Comparison of ENCODE assay signal across 8 cellular contexts in genomic region chr6:166382933-166383816, GRCh38. TPM values are rescaled to one million over a fixed set of nuclear protein-coding genes. Genes with fewer than 3 reads are reported as not detected.
DNase-seq lines count a peak whose midpoint lies in the region; ATAC-seq, FAIRE-seq and TF ChIP-seq lines count a peak whose summit lies in the region.

MPC1 (minus strand) TSS chr6:166382940; CDS start chr6:166382876, 64 bp downstream.

- H2BK5ac ChIP-seq in H1 (ENCODE audit: low read depth, low read length) (peak within 1 kb of the TSS; percentile 66; the same call in 1 of the 2 replicates), mesenchymal stem cell (ENCODE audit: low read depth, low read length, poor library complexity, severe bottlenecking) (no peak within 1 kb of the TSS)

- H2BK15ac ChIP-seq in H1 (ENCODE audit: low read length) = no peak within 1 kb of the TSS
- H2BK15ac ChIP-seq in mesenchymal stem cell (ENCODE audit: low read depth, poor library complexity, severe bottlenecking) = peak within 1 kb of the TSS; percentile 63

- H4K91ac ChIP-seq in H1 (replicated peaks; ENCODE audit: insufficient read length, low read length) = no peak within 1 kb of the TSS
- peak within 1 kb of the TSS; percentile 70 for H4K91ac ChIP-seq in mesenchymal stem cell (ENCODE audit: low read length)

- in situ Hi-C loops in Caki2 (cut with HindIII; ENCODE audit: low pct_unique_long_range_greater_than_20kb, low sequenced_read_pairs) = no loop called here

- peak within 1 kb of the TSS; percentile 1 for H4K5ac ChIP-seq in H1 (ENCODE audit: insufficient read length, low read depth, low read length)

- H3K27ac ChIP-seq in HUES48 (ENCODE audit: low read depth, low read length) (peak within 1 kb of the TSS; percentile 86), H1 (ENCODE audit: low read depth, low read length) (peak within 1 kb of the TSS; percentile 55), mesenchymal stem cell (ENCODE audit: low read length, poor library complexity, severe bottlenecking) (peak within 1 kb of the TSS; percentile 30)

- no peak within 1 kb of the TSS for H3K14ac ChIP-seq in H1 (ENCODE audit: insufficient read length)
- peak within 1 kb of the TSS in 1 of 2 experiments; percentile 35 for H3K14ac ChIP-seq in mesenchymal stem cell (ENCODE audit: low read length in 2 of 2)

- no peak within 1 kb of the TSS for H2BK120ac ChIP-seq in H1 (replicated peaks; ENCODE audit: low read depth, low read length)
- H2BK120ac ChIP-seq in mesenchymal stem cell (ENCODE audit: low read depth, low read length) = no peak within 1 kb of the TSS

- H3K4me1 ChIP-seq in HUES48 (ENCODE audit: control insufficient read depth, insufficient read depth, low read length) (0 out of 2 replicates have a peak, but pooled peaks cover 4% of the 10 kb centered on the region), NT2/D1 (ENCODE audit: insufficient read depth, insufficient read length) (no peaks in the 10 kb centered on the region), H1 (replicated peaks in 1 of 4; ENCODE audit: control insufficient read depth in 3 of 4, insufficient read depth in 4 of 4, low read length in 3 of 4) (peaks cover 0 to 4% (median 1%) of the 10 kb centered on the region in 4 experiments; a peak in 3 of 7 replicates), mesenchymal stem cell (ENCODE audit: control insufficient read depth, insufficient read depth, low read depth, low read length) (peaks cover 7% of the 10 kb centered on the region)

- no peaks in the 10 kb centered on the region for H3K9me3 Mint-ChIP-seq in activated CD8-positive, alpha-beta memory T cell treated with anti-CD3 and anti-CD28 coated beads, Interleukin-2, amount 10 ng/mL, durations not matched to agents 7 days and 5 days (ENCODE audit: low read depth)

- 3% methylated on average over 67 of the region's 96 CpGs; no CpG with 5 or more reads in 1 of the 2 experiments for whole genome bisulfite sequencing in H1 (ENCODE audit: extremely low coverage in 1 of 2, insufficient coverage in 1 of 2, insufficient read length in 1 of 2, insufficient replicate concordance in 2 of 2, low coverage in 1 of 2, low lambda C conversion rate in 2 of 2, missing lambda C conversion rate in 1 of 2), 2 experiments
- under 1% methylated on average over 80 of the region's 96 CpGs for WGBS in mesenchymal stem cell

- CTCF ChIA-PET in activated CD8-positive, alpha-beta memory T cell treated with anti-CD3 and anti-CD28 coated beads, Interleukin-2, amount 10 ng/mL, durations not matched to agents 7 days and 5 days (lab: Charles Lee) = interaction anchor here (0.6 to 2.7 kb wide), 7 partner anchors 11 to 161 kb away, joined by 3 to 13 read pairs (median 3); partner anchors contain the start of gene SFT2D1
- CTCF ChIA-PET in H1 (lab: Charles Lee; ENCODE audit: partially characterized antibody) = interaction anchor here (1.0 kb wide), 1 partner anchor 19 kb away, joined by 3 read pairs; no protein-coding TSS in a partner anchor

- no peak for TF ChIP-seq RAD21 in H1 (IDR thresholded peaks at IDR 0.05 in 1 of 2, conservative IDR thresholded peaks at IDR 0.05 in 1 of 2; ENCODE audit: low read depth in 2 of 2, low read length in 2 of 2)

- no peaks in the 10 kb centered on the region for H3K36me3 ChIP-seq in HUES48 (ENCODE audit: control insufficient read depth, insufficient read depth, low read length)
- no peaks in the 10 kb centered on the region for H3K36me3 ChIP-seq in NT2/D1 (ENCODE audit: insufficient read depth, insufficient read length, low read length)
- no peaks in the 10 kb centered on the region for H3K36me3 ChIP-seq in H1 (ENCODE audit: control insufficient read depth in 2 of 4, insufficient read depth in 4 of 4, low read length in 3 of 4)
- no peaks in the 10 kb centered on the region for H3K36me3 ChIP-seq in mesenchymal stem cell (ENCODE audit: control insufficient read depth in 1 of 2, insufficient read depth in 2 of 2, low read depth in 1 of 2, low read length in 2 of 2)

- no peak within 1 kb of the TSS for H2BK20ac ChIP-seq in H1 (ENCODE audit: low read length)

- H3K4me2 ChIP-seq in H1 (ENCODE audit: insufficient read depth in 1 of 2, low read depth in 2 of 2, low read length in 2 of 2) (peak within 1 kb of the TSS; percentile 78 to 100), mesenchymal stem cell (ENCODE audit: low read length, poor library complexity, severe bottlenecking) (peak within 1 kb of the TSS; percentile 99)

- H3K23me2 ChIP-seq in H1 (ENCODE audit: low read depth, low read length) = peaks cover 7% of the 10 kb centered on the region

- H3K23ac ChIP-seq in H1 (ENCODE audit: insufficient read length) = no peak within 1 kb of the TSS
- peak within 1 kb of the TSS in 1 of 2 experiments; percentile 87 for H3K23ac ChIP-seq in mesenchymal stem cell (ENCODE audit: low read length in 2 of 2)

- H3K18ac ChIP-seq in H1 (ENCODE audit: extremely low read depth, low read length) (0 out of 2 replicates have a peak within 1 kb of the TSS, but pooled peaks have one; percentile 19), mesenchymal stem cell (ENCODE audit: low read depth in 1 of 2, low read length in 2 of 2) (peak within 1 kb of the TSS; percentile 46 to 52)

- no peaks in the 10 kb centered on the region for H3K9me3 ChIP-seq in HUES48 (ENCODE audit: control insufficient read depth, insufficient read depth, low read length)
- H3K9me3 ChIP-seq in NT2/D1 (ENCODE audit: insufficient read depth, low read length) = no peaks in the 10 kb centered on the region
- no peaks in the 10 kb centered on the region for H3K9me3 ChIP-seq in H1 (ENCODE audit: insufficient read depth in 2 of 2, low read depth in 1 of 2, low read length in 1 of 2)
- no peaks in the 10 kb centered on the region for H3K9me3 ChIP-seq in mesenchymal stem cell (ENCODE audit: control insufficient read depth, low read length)

- TF ChIP-seq POLR2A in H1 (IDR thresholded peaks at IDR 0.05; ENCODE audit: control extremely low read depth in 1 of 2, low read depth in 2 of 2, low read length in 2 of 2) = peak; percentile 46 to 64; a peak in 2 of 3 replicates

- H3K79me2 ChIP-seq in H1 (ENCODE audit: control insufficient read depth in 1 of 2, insufficient read depth in 2 of 2, low read length in 2 of 2) = 0 out of 4 replicates have a peak, but pooled peaks cover 0 to 4% of the 10 kb centered on the region in 2 experiments

- POLR2A ChIA-PET in H1 (lab: Charles Lee; ENCODE audit: partially characterized antibody) = interaction anchor here (1.0 to 1.3 kb wide), 6 partner anchors 12 to 99 kb away, joined by 3 to 8 read pairs (median 3); partner anchors contain the start of gene PRR18

- H3K9ac ChIP-seq in HUES48 (ENCODE audit: low read depth, low read length) = peak within 1 kb of the TSS; percentile 83
- peak within 1 kb of the TSS; percentile 86 for H3K9ac ChIP-seq in NT2/D1 (ENCODE audit: insufficient read length, low read depth)
- H3K9ac ChIP-seq in H1 (replicated peaks in 1 of 4; ENCODE audit: extremely low read depth in 1 of 4, low read depth in 3 of 4, low read length in 3 of 4) = peak within 1 kb of the TSS; percentile 39 to 67 (median 60)
- peak within 1 kb of the TSS; percentile 80 for H3K9ac ChIP-seq in mesenchymal stem cell (ENCODE audit: low read length)

- peaks cover 2% of the 10 kb centered on the region for H3K27me3 Mint-ChIP-seq in activated CD8-positive, alpha-beta memory T cell treated with anti-CD3 and anti-CD28 coated beads, Interleukin-2, amount 10 ng/mL, durations not matched to agents 7 days and 5 days

- peaks cover 0 to 3% of the 10 kb centered on the region in 2 experiments for H4K20me1 ChIP-seq in H1 (replicated peaks in 1 of 2; ENCODE audit: control insufficient read depth in 1 of 2, insufficient read depth in 2 of 2, low read length in 2 of 2)

- no peaks in the 10 kb centered on the region; the same call in 1 of the 2 replicates for H3K27me3 ChIP-seq in HUES48 (ENCODE audit: control insufficient read depth, insufficient read depth, low read length)
- no peaks in the 10 kb centered on the region for H3K27me3 ChIP-seq in NT2/D1 (ENCODE audit: insufficient read depth, insufficient read length)
- H3K27me3 ChIP-seq in H1 (replicated peaks in 1 of 4; ENCODE audit: control insufficient read depth in 3 of 4, extremely low read depth in 1 of 4, insufficient read depth in 3 of 4, low read length in 3 of 4) = no peaks in the 10 kb centered on the region
- no peaks in the 10 kb centered on the region for H3K27me3 ChIP-seq in mesenchymal stem cell (ENCODE audit: control insufficient read depth in 1 of 2, insufficient read depth in 1 of 2, low read length in 2 of 2)

- no peak within 1 kb of the TSS for H3K56ac ChIP-seq in H1 (replicated peaks; ENCODE audit: insufficient read length, low read depth, low read length)

- peak; percentile 93 for DNase-seq in Caki2 (ENCODE audit: low read depth)
- DNase-seq in NT2/D1 (ENCODE audit: low read depth, low spot score) = peak; percentile 88
- DNase-seq in activated CD8-positive, alpha-beta memory T cell treated with anti-CD3 and anti-CD28 coated beads, Interleukin-2, amount 10 ng/mL, durations not matched to agents 7 days and 5 days = peak; percentile 96
- peak; percentile 88 to 95 for DNase-seq in H1 (ENCODE audit: low read depth in 1 of 2, low spot score in 2 of 2)
- DNase-seq in mesenchymal stem cell = peak; percentile 96
- DNase-seq in stimulated activated CD8-positive, alpha-beta memory T cell treated with anti-CD3 and anti-CD28 coated beads, Interleukin-12 subunit alpha, Interleukin-12 subunit beta, amount 100 ng/mL, for 24 hours (ENCODE audit: extremely low read depth) = peak; percentile 85

- H4K8ac ChIP-seq in H1 (ENCODE audit: extremely low read depth, insufficient read depth, low read length) = peak within 1 kb of the TSS; percentile 73
- peak within 1 kb of the TSS; percentile 78 for H4K8ac ChIP-seq in mesenchymal stem cell (ENCODE audit: low read length)

- TF ChIP-seq EP300 in H1 (IDR thresholded peaks at IDR 0.05; ENCODE audit: borderline replicate concordance in 1 of 2, low read depth in 2 of 2, low read length in 2 of 2) = no peak

- H3K4ac ChIP-seq in H1 (replicated peaks; ENCODE audit: insufficient read length, low read depth, low read length) (no peak within 1 kb of the TSS), mesenchymal stem cell (ENCODE audit: low read depth in 1 of 2, low read length in 2 of 2) (no peak within 1 kb of the TSS)

- H3K79me1 ChIP-seq in H1 (ENCODE audit: low read depth, low read length) (no peaks in the 10 kb centered on the region), mesenchymal stem cell (replicated peaks; ENCODE audit: low read length, poor library complexity, severe bottlenecking) (peaks cover 11% of the 10 kb centered on the region)

- ATAC-seq in GM21423 (IDR thresholded peaks at IDR 0.05; ENCODE audit: unreplicated experiment) = peak; percentile 88
- peak; percentile 93 for ATAC-seq in activated CD8-positive, alpha-beta memory T cell treated with anti-CD3 and anti-CD28 coated beads, Interleukin-2, amount 10 ng/mL, durations not matched to agents 7 days and 5 days

- peak within 1 kb of the TSS; percentile 87 for H3K4me3 Mint-ChIP-seq in activated CD8-positive, alpha-beta memory T cell treated with anti-CD3 and anti-CD28 coated beads, Interleukin-2, amount 10 ng/mL, durations not matched to agents 7 days and 5 days

- no peak within 1 kb of the TSS for H2AK5ac ChIP-seq in H1 (ENCODE audit: low read depth, low read length)
- no peak within 1 kb of the TSS for H2AK5ac ChIP-seq in mesenchymal stem cell (ENCODE audit: low read length, severe bottlenecking)

- H2BK12ac ChIP-seq in H1 (ENCODE audit: low read depth, low read length) = no peak within 1 kb of the TSS
- peak within 1 kb of the TSS in 1 of 2 experiments; percentile 59 for H2BK12ac ChIP-seq in mesenchymal stem cell (ENCODE audit: low read length in 2 of 2)

- H3K36me3 Mint-ChIP-seq in activated CD8-positive, alpha-beta memory T cell treated with anti-CD3 and anti-CD28 coated beads, Interleukin-2, amount 10 ng/mL, durations not matched to agents 7 days and 5 days = no peaks in the 10 kb centered on the region

- FAIRE-seq in H1 (lab: Jason Lieb, UNC) = no peak

- no peak for TF ChIP-seq CTCF in H1 (IDR thresholded peaks at IDR 0.05; ENCODE audit: control extremely low read depth in 1 of 3, insufficient read depth in 1 of 3, low read depth in 1 of 3, low read length in 3 of 3)

- H2AFZ ChIP-seq in H1 (ENCODE audit: low read length) = peak within 1 kb of the TSS; percentile 71
- H2AFZ ChIP-seq in mesenchymal stem cell (ENCODE audit: low read depth, low read length) = peak within 1 kb of the TSS; percentile 86

- peak within 1 kb of the TSS; percentile 81 for H3K4me3 ChIP-seq in HUES48 (ENCODE audit: low read depth, low read length)
- H3K4me3 ChIP-seq in NT2/D1 (ENCODE audit: insufficient read length, low read depth) = peak within 1 kb of the TSS; percentile 71
- peak within 1 kb of the TSS; percentile 72 to 83 (median 76) for H3K4me3 ChIP-seq in H1 (ENCODE audit: extremely low read depth in 1 of 4, insufficient read depth in 2 of 4, low read depth in 3 of 4, low read length in 4 of 4)
- H3K4me3 ChIP-seq in mesenchymal stem cell (ENCODE audit: insufficient read depth in 1 of 2, low read depth in 1 of 2, low read length in 2 of 2) = peak within 1 kb of the TSS; percentile 91 to 99

- H3K4me1 Mint-ChIP-seq in activated CD8-positive, alpha-beta memory T cell treated with anti-CD3 and anti-CD28 coated beads, Interleukin-2, amount 10 ng/mL, durations not matched to agents 7 days and 5 days = peaks cover 15% of the 10 kb centered on the region

- H3K27ac Mint-ChIP-seq in activated CD8-positive, alpha-beta memory T cell treated with anti-CD3 and anti-CD28 coated beads, Interleukin-2, amount 10 ng/mL, durations not matched to agents 7 days and 5 days = peak within 1 kb of the TSS; percentile 83

RNA-seq across cellular contexts. Expression of gene MPC1, which starts in this region (rescaled TPM):
- 9.1 and 10.7 TPM in 2 replicates for total RNA-seq in Caki2 (2014; rRNA removed; shearing (Covaris generic); ENCODE audit: low replicate concordance)
- 10 to 100 TPM; 29.4 to 37.4 TPM for total RNA-seq in activated CD8-positive, alpha-beta memory T cell treated with anti-CD3 and anti-CD28 coated beads, Interleukin-2, amount 10 ng/mL, durations not matched to agents 7 days and 5 days
- total RNA-seq in H1 (2021; fragmentation: NEBNext Ultra II Directional; extraction: Animal tissue kit (Norgen Biotek cat#: 25700)) = 12.6 and 15.5 TPM in 2 replicates
- polyA plus RNA-seq in H1 (2011; rRNA removed) = 7.6 and 10.2 TPM in 2 replicates
- polyA plus RNA-seq in H1 (2011; cell fraction: cytosol; rRNA removed) = 10.5 TPM
- 4.1 TPM for polyA plus RNA-seq in H1 (2011; cell fraction: nucleus; rRNA removed)
- polyA plus RNA-seq in H1 (2012, experiment 1 of 2) = 9.4 to 12.2 TPM (median 10.9 TPM) in 4 replicates
- polyA plus RNA-seq in H1 (2012, experiment 2 of 2) = 7.9 TPM
- polyA plus RNA-seq in H1 (2013, experiment 1 of 2) = 20.5 TPM
- polyA plus RNA-seq in H1 (2013, experiment 2 of 2) = 21.8 TPM
- 3.9 and 4.2 TPM in 2 replicates for polyA minus RNA-seq in H1 (2011; rRNA and poly(A)+ RNA removed)
- 4.4 TPM for polyA minus RNA-seq in H1 (2011; cell fraction: cytosol; rRNA and poly(A)+ RNA removed)
- polyA minus RNA-seq in H1 (2011; cell fraction: nucleus; rRNA and poly(A)+ RNA removed) = 3.7 TPM
- polyA plus RNA-seq in mesenchymal stem cell (2013, experiment 1 of 2) = 37.8 TPM
- polyA plus RNA-seq in mesenchymal stem cell (2013, experiment 2 of 2) = 40.1 TPM

Comparison
In these comparisons a context has a peak if more than half of its experiments do, and no peak if none do; other contexts are left out.
1. Peak in every context shown above with its lines: DNase-seq, ATAC-seq, H3K4me3 ChIP-seq and H3K27ac ChIP-seq.
2. H3K27ac ChIP-seq: peak in every context shown above with its lines; median percentile 86 in HUES48; 55 in H1; 30 in mesenchymal stem cell.